23 cellular contexts compared by ENCODE assay signal in genomic region chr5:27387535-27388073, GRCh38.
DNase-seq lines count a peak whose midpoint lies in the region; ATAC-seq, FAIRE-seq and TF ChIP-seq lines count a peak whose summit lies in the region.
"Had no signal": no experiment of that assay in that cellular context is flagged by ENCODE, and none has a peak within 500 bp of the region (broad histone marks: within the 10 kb centered on the region; RNA-seq: fewer than 3 reads in every experiment).

No MANE protein-coding gene starts in this region.

- H3K9me3 ChIP-seq in HepG2 (ENCODE audit: low read length) (no peaks in the 10 kb centered on the region), right lobe of liver (no peaks in the 10 kb centered on the region), Panc1 (ENCODE audit: control insufficient read depth, insufficient read depth, low read depth, low read length) (no peaks in the 10 kb centered on the region)
- H3K9me3 ChIP-seq: HAP-1, SJSA1 had no signal

- no peaks in the 10 kb centered on the region for H3K9me3 Mint-ChIP-seq in nephron
- peaks cover 11 to 12% of the 10 kb centered on the region in 2 donors for H3K9me3 Mint-ChIP-seq in activated naive CD4-positive, alpha-beta T cell treated with anti-CD3 and anti-CD28 coated beads, Interleukin-2, amount 50 U/mL, for 72 hours
- H3K9me3 Mint-ChIP-seq: HFFc6 had no signal

- CTCF ChIA-PET in HepG2 (lab: Yijun Ruan, JAX; ENCODE audit: low intra/inter-chr PET ratio, low total read pairs) (no interaction called here), Panc1 (lab: Charles Lee) (no interaction called here)

- peak overlapping the region; percentile 95 to 97 (median 95) for H3K27ac Mint-ChIP-seq in nephron
- H3K27ac Mint-ChIP-seq in activated naive CD4-positive, alpha-beta T cell treated with anti-CD3 and anti-CD28 coated beads, Interleukin-2, amount 50 U/mL, for 72 hours = no peak overlapping the region
- H3K27ac Mint-ChIP-seq: HFFc6 had no signal

- H3K4me1 Mint-ChIP-seq in nephron = peaks cover 8% of the 10 kb centered on the region

- peak in 1 of 2 experiments; percentile 21; a peak in 1 of 4 replicates for TF ChIP-seq EP300 in HepG2 (IDR thresholded peaks at IDR 0.05; ENCODE audit: low read depth in 2 of 2, low read length in 2 of 2)
- no peak for TF ChIP-seq EP300 in HepG2 (CRISPR knock-in tag; IDR thresholded peaks at IDR 0.05; ENCODE audit: borderline replicate concordance)

- intact Hi-C loops in HepG2 (cut with micrococcal nuclease; ENCODE audit: unreplicated experiment) (loop anchor here (2.0 kb wide), 1 partner anchor 85 kb away; no protein-coding TSS in a partner anchor), right lobe of liver (cut with DNase I) (no loop called here), Panc1 (cut with micrococcal nuclease; ENCODE audit: unreplicated experiment) (no loop called here)

- H3K4me3 ChIP-seq in HepG2 (replicated peaks in 1 of 3; ENCODE audit: insufficient read depth in 1 of 3, low read depth in 2 of 3, low read length in 3 of 3) (no peak overlapping the region; a peak in 1 of 6 replicates), right lobe of liver (no peak overlapping the region), Panc1 (ENCODE audit: low read depth in 2 of 2, low read length in 2 of 2) (no peak overlapping the region)
- H3K4me3 ChIP-seq: GM23248, HAP-1, SJSA1 had no signal

- H3K27ac ChIP-seq in HepG2 (ENCODE audit: extremely low read length, insufficient read depth, low read length) = no peak overlapping the region
- H3K27ac ChIP-seq in right lobe of liver = no peak overlapping the region
- H3K27ac ChIP-seq in Panc1 (ENCODE audit: low read length) = peak overlapping the region; percentile 5; the same call in 1 of the 2 replicates
- H3K27ac ChIP-seq: GM23248, SJSA1 had no signal

- TF ChIP-seq POLR2A in HepG2 (IDR thresholded peaks at IDR 0.05; ENCODE audit: insufficient read depth in 1 of 2, low read depth in 2 of 2, low read length in 2 of 2) (no peak), right lobe of liver (IDR thresholded peaks at IDR 0.05) (no peak)

- no peaks in the 10 kb centered on the region for H3K79me2 ChIP-seq in HepG2 (ENCODE audit: insufficient read depth, low read length)

- no peak for DNase-seq in HepG2 (ENCODE audit: low spot score)
- DNase-seq in right lobe of liver = no peak
- no peak for DNase-seq in Panc1 (ENCODE audit: low read depth, low spot score)
- no peak for DNase-seq in activated naive CD4-positive, alpha-beta T cell treated with anti-CD3 and anti-CD28 coated beads, Interleukin-2, amount 50 U/mL, for 72 hours (ENCODE audit: low spot score in 2 of 2)
- DNase-seq in amygdala (lab: John Stamatoyannopoulos, UW) = no peak
- DNase-seq: Calu3, DMS153, GM23248, HFFc6, NCI-H1092 treated with DMSO at 0.1 percent for 48 hours, NCI-H1436, NCI-H187, NCI-H2081 treated with DMSO at 0.1 percent for 48 hours, NCI-H2171, NCI-H226, NCI-H510A, NCI-H69, OCI-M1 had no signal

- no peak overlapping the region for H2AFZ ChIP-seq in HepG2 (ENCODE audit: low read length)
- H2AFZ ChIP-seq: GM23248 had no signal

- BruUV-seq in HepG2 (replicated peaks; lab: Mats Ljungman, UMichigan) (no TSS peak), Panc1 (replicated peaks; lab: Mats Ljungman, UMichigan) (no TSS peak)

- FAIRE-seq in HepG2 (lab: Jason Lieb, UNC) = no peak
- FAIRE-seq: G401.6 had no signal

- POLR2A ChIA-PET in HepG2 (lab: Yijun Ruan, JAX) = no interaction called here
- POLR2A ChIA-PET in Panc1 (lab: Charles Lee) = no interaction called here

- H3K4me1 ChIP-seq in HepG2 (ENCODE audit: insufficient read depth, low read length) (peaks cover 28% of the 10 kb centered on the region), right lobe of liver (no peaks in the 10 kb centered on the region), Panc1 (ENCODE audit: control insufficient read depth, insufficient read depth, low read length) (0 out of 2 replicates have a peak, but pooled peaks cover 3% of the 10 kb centered on the region)
- H3K4me1 ChIP-seq: SJSA1 had no signal

- no peak for TF ChIP-seq RAD21 in HepG2 (CRISPR knock-in tag; IDR thresholded peaks at IDR 0.05)

- no peak for ATAC-seq in HepG2
- no peak for ATAC-seq in right lobe of liver
- no peak for ATAC-seq in Panc1
- no peak for ATAC-seq in activated naive CD4-positive, alpha-beta T cell treated with anti-CD3 and anti-CD28 coated beads, Interleukin-2, amount 50 U/mL, for 72 hours
- ATAC-seq in GM19351 (IDR thresholded peaks at IDR 0.05; ENCODE audit: unreplicated experiment) = no peak

- peak overlapping the region; percentile 42 for H3K4me2 ChIP-seq in HepG2 (ENCODE audit: low read depth, low read length)

- H3K36me3 ChIP-seq in HepG2 (replicated peaks in 1 of 2; ENCODE audit: control insufficient read depth in 1 of 2, insufficient read depth in 2 of 2, low read length in 2 of 2) (no peaks in the 10 kb centered on the region), right lobe of liver (no peaks in the 10 kb centered on the region), Panc1 (ENCODE audit: control insufficient read depth, insufficient read depth, low read length) (no peaks in the 10 kb centered on the region)
- H3K36me3 ChIP-seq: HAP-1, SJSA1 had no signal

- no peaks in the 10 kb centered on the region for H3K27me3 ChIP-seq in HepG2 (ENCODE audit: control insufficient read depth in 1 of 2, insufficient read depth in 2 of 2, low read length in 2 of 2)
- no peaks in the 10 kb centered on the region for H3K27me3 ChIP-seq in right lobe of liver
- no peaks in the 10 kb centered on the region for H3K27me3 ChIP-seq in Panc1 (ENCODE audit: control insufficient read depth, insufficient read depth, low read length)
- H3K27me3 ChIP-seq: SJSA1 had no signal

- no peaks in the 10 kb centered on the region for H3K27me3 Mint-ChIP-seq in nephron (ENCODE audit: low read depth)

- in situ Hi-C loops in HepG2 (cut with HindIII; ENCODE audit: extremely low pct_ligation_motif_present, low pct_unique_long_range_greater_than_20kb) (no loop called here), Panc1 (cut with HindIII; ENCODE audit: low pct_unique_long_range_greater_than_20kb, low sequenced_read_pairs) (no loop called here)

- no peaks in the 10 kb centered on the region for H3K36me3 Mint-ChIP-seq in nephron (ENCODE audit: low read depth)
- no peaks in the 10 kb centered on the region for H3K36me3 Mint-ChIP-seq in activated naive CD4-positive, alpha-beta T cell treated with anti-CD3 and anti-CD28 coated beads, Interleukin-2, amount 50 U/mL, for 72 hours

- H3K9ac ChIP-seq in HepG2 (ENCODE audit: insufficient read depth, low read depth, low read length) = peak overlapping the region; percentile 20; the same call in 1 of the 2 replicates
- H3K9ac ChIP-seq: GM23248 had no signal

- TF ChIP-seq CTCF in HepG2 (CRISPR knock-in tag; IDR thresholded peaks at IDR 0.05) (no peak), right lobe of liver (IDR thresholded peaks at IDR 0.05) (no peak), Panc1 (IDR thresholded peaks at IDR 0.05) (no peak), nephron (IDR thresholded peaks at IDR 0.05; ENCODE audit: unreplicated experiment in 3 of 3) (no peak)

- WGBS in HepG2 (ENCODE audit: low lambda C conversion rate) = 2% methylated on average over 3 of the region's 3 CpGs
- WGBS in right lobe of liver (ENCODE audit: insufficient coverage, low coverage, low lambda C conversion rate, missing lambda C conversion rate) = 38% methylated on average over 3 of the region's 3 CpGs

- H3K4me3 Mint-ChIP-seq in nephron = no peak overlapping the region
- H3K4me3 Mint-ChIP-seq: HFFc6 had no signal

- H4K20me1 ChIP-seq in HepG2 (ENCODE audit: insufficient read depth, low read length) = no peaks in the 10 kb centered on the region

TF ChIP-seq in HepG2, 621 proteins besides CTCF, POLR2A, EP300 and RAD21 (continues in another document):
- no peak for TF ChIP-seq TBX3 (IDR thresholded peaks at IDR 0.05; ENCODE audit: borderline replicate concordance)
- TF ChIP-seq ARNT2 (CRISPR knock-in tag; IDR thresholded peaks at IDR 0.05; ENCODE audit: low read depth) = no peak
- no peak for TF ChIP-seq ZNF496 (CRISPR knock-in tag; IDR thresholded peaks at IDR 0.05; ENCODE audit: insufficient replicate concordance)
- no peak for TF ChIP-seq HNF4A (CRISPR knock-in tag; IDR thresholded peaks at IDR 0.05)
- no peak for TF ChIP-seq GMEB2 (CRISPR knock-in tag; IDR thresholded peaks at IDR 0.05; ENCODE audit: low read depth)
- peak; percentile 39; the same call in 1 of the 2 replicates for TF ChIP-seq ISL2 (CRISPR knock-in tag; IDR thresholded peaks at IDR 0.05)

Comparison
In these comparisons a context has a peak if more than half of its experiments do, and no peak if none do; other contexts are left out.
1. H3K27ac Mint-ChIP-seq: peak in nephron (3 of 3); none in activated naive CD4-positive, alpha-beta T cell treated with anti-CD3 and anti-CD28 coated beads, Interleukin-2, amount 50 U/mL, for 72 hours (0 of 2).